ENCODE assay signal across 21 cellular contexts in genomic region chr20:57589728-57590484, GRCh38. TPM values are rescaled to one million over a fixed set of nuclear protein-coding genes. Genes with fewer than 3 reads are reported as not detected.
DNase-seq lines count a peak whose midpoint lies in the region; FAIRE-seq and TF ChIP-seq lines count a peak whose summit lies in the region.
"Had no signal": no experiment of that assay in that cellular context is flagged by ENCODE, and none has a peak within 500 bp of the region (broad histone marks: within the 10 kb centered on the region; RNA-seq: fewer than 3 reads in every experiment).

No MANE protein-coding gene starts in this region.

- no peaks in the 10 kb centered on the region for H3K27me3 ChIP-seq in hepatocyte
- H3K27me3 ChIP-seq in small intestine (ENCODE audit: control insufficient read depth in 2 of 2, insufficient read depth in 2 of 2, low read length in 2 of 2) = peaks cover 0 to 2% of the 10 kb centered on the region in 2 donors
- H3K27me3 ChIP-seq in suprapubic skin = peaks cover 28% of the 10 kb centered on the region

- no peak for TF ChIP-seq CTCF in hepatocyte (IDR thresholded peaks at IDR 0.05; ENCODE audit: poor library complexity)
- TF ChIP-seq CTCF in suprapubic skin (IDR thresholded peaks at IDR 0.05) = no peak

- H3K4me3 ChIP-seq in hepatocyte (no peak overlapping the region), small intestine (ENCODE audit: low read depth in 1 of 2, low read length in 2 of 2) (no peak overlapping the region), suprapubic skin (no peak overlapping the region)

- H3K9me2 ChIP-seq in hepatocyte (replicated peaks; ENCODE audit: insufficient read depth) = no peaks in the 10 kb centered on the region

- DNase-seq in HT-29 (ENCODE audit: low spot score) = peak; percentile 35
- peak; percentile 65 for DNase-seq in hepatocyte (ENCODE audit: low spot score)
- peak; percentile 85 for DNase-seq in mucosa of gallbladder (ENCODE audit: low spot score)
- peak; percentile 91 for DNase-seq in small intestine
- DNase-seq in activated naive CD4-positive, alpha-beta T cell treated with Interleukin-2 at 50 U/mL for 16 hours = no peak
- DNase-seq in stimulated activated naive CD4-positive, alpha-beta T cell (lab: John Stamatoyannopoulos, UW) = no peak
- no peak for DNase-seq in HuH-7 (ENCODE audit: low spot score)
- no peak for DNase-seq in suprapubic skin (ENCODE audit: low spot score in 2 of 2)
- DNase-seq: COR-L47, DMS153, KG1, NCI-H1092 treated with DMSO at 0.1 percent for 48 hours, NCI-H1694, NCI-H446 treated with DMSO at 0.1 percent for 48 hours, NCI-H774, SHP77 treated with DMSO at 0.1 percent for 48 hours had no signal

- H3K4me2 ChIP-seq in hepatocyte = no peak overlapping the region

- H3K9me3 ChIP-seq in hepatocyte (ENCODE audit: low read depth) = no peaks in the 10 kb centered on the region
- no peaks in the 10 kb centered on the region for H3K9me3 ChIP-seq in small intestine (ENCODE audit: control insufficient read depth, low read depth)
- no peaks in the 10 kb centered on the region for H3K9me3 ChIP-seq in suprapubic skin

- 82% methylated on average over 16 of the region's 16 CpGs for WGBS in hepatocyte (ENCODE audit: low lambda C conversion rate, missing lambda C conversion rate)
- 36 to 61% (median 45%) methylated on average over 16 of the region's 16 CpGs for WGBS in small intestine, 3 donors
- 85% methylated on average over 4 of the region's 16 CpGs for WGBS in suprapubic skin

- TF ChIP-seq EP300 in suprapubic skin (IDR thresholded peaks at IDR 0.05) = no peak

- no peak overlapping the region for H2AFZ ChIP-seq in hepatocyte

- no peak for TF ChIP-seq POLR2A in suprapubic skin (IDR thresholded peaks at IDR 0.05)

- H3K4me1 ChIP-seq in hepatocyte (ENCODE audit: insufficient read depth) = peaks cover 9% of the 10 kb centered on the region
- peaks cover 11 to 20% of the 10 kb centered on the region in 2 donors for H3K4me1 ChIP-seq in small intestine (ENCODE audit: control insufficient read depth in 2 of 2, insufficient read depth in 1 of 2, low read depth in 1 of 2, low read length in 1 of 2)
- peaks cover 9% of the 10 kb centered on the region for H3K4me1 ChIP-seq in suprapubic skin

- H3K36me3 ChIP-seq in hepatocyte (replicated peaks; ENCODE audit: insufficient read depth, low read depth) (no peaks in the 10 kb centered on the region), small intestine (ENCODE audit: control insufficient read depth in 2 of 2, insufficient read depth in 2 of 2, low read length in 2 of 2) (no peaks in the 10 kb centered on the region), suprapubic skin (no peaks in the 10 kb centered on the region)

- H3K27ac ChIP-seq in hepatocyte (peak overlapping the region; percentile 53), small intestine (ENCODE audit: low read depth in 1 of 2, low read length in 1 of 2) (peak overlapping the region; percentile 40 to 75), suprapubic skin (no peak overlapping the region)

- H3K79me2 ChIP-seq in hepatocyte = no peaks in the 10 kb centered on the region

- FAIRE-seq in small intestine (lab: Jason Lieb, UNC) = no peak
- FAIRE-seq: A204.1, GM12891, GM19239 had no signal

- H4K20me1 ChIP-seq in hepatocyte (ENCODE audit: insufficient read depth, poor library complexity, severe bottlenecking) = no peaks in the 10 kb centered on the region

RNA-seq across cellular contexts. Expression of gene PCK1, which starts 29.0 kb away (rescaled TPM):
- 0.94 and 1.9 TPM in 2 replicates for total RNA-seq in HT-29 (2014; rRNA removed; shearing (Covaris generic))
- total RNA-seq in hepatocyte (12.0 and 12.8 TPM in 2 replicates), mucosa of gallbladder (27.0 TPM), suprapubic skin (1 to 10 TPM; 2.2 to 6.3 (median 5.2) TPM)
- polyA plus RNA-seq in hepatocyte (8.8 and 11.6 TPM in 2 replicates), small intestine (100 to 1,000 TPM in 2 of 3 donors, 10 to 100 TPM in 1; 29.6 to 439 (median 165) TPM)
- total RNA-seq: M059J had no signal
- polyA plus RNA-seq: CD14-positive monocyte had no signal

RNA-seq across cellular contexts. Expression of gene ZBP1, which starts 30.3 kb away (rescaled TPM):
- total RNA-seq in HT-29 (2014; rRNA removed; shearing (Covaris generic)) = 0.70 and 2.0 TPM in 2 replicates
- total RNA-seq in hepatocyte (not detected in 2 replicates), mucosa of gallbladder (1.3 TPM), suprapubic skin (under 1 TPM in 1 of 4 donors, not detected in 3; 0.80 TPM)
- polyA plus RNA-seq in hepatocyte (not detected in 2 replicates), small intestine (1 to 10 TPM in 2 of 3 donors, under 1 TPM in 1; 0.45 to 2.7 (median 2.7) TPM)

Comparison
In these comparisons a context has a peak if more than half of its experiments do, and no peak if none do; other contexts are left out.
1. DNase-seq: peak in HT-29 (single experiment), hepatocyte (single experiment), mucosa of gallbladder (single experiment) and small intestine (single experiment); none in activated naive CD4-positive, alpha-beta T cell treated with Interleukin-2 at 50 U/mL for 16 hours (single experiment), stimulated activated naive CD4-positive, alpha-beta T cell (0 of 6), HuH-7 (single experiment) and suprapubic skin (0 of 2).